ENCODE assay signal across 19 cellular contexts in genomic region chr14:101369194-101369915, GRCh38.
A peak's percentile ranks its signal among the peaks of the same experiment; 100 is the strongest.
DNase-seq lines count a peak whose midpoint lies in the region; ATAC-seq and TF ChIP-seq lines count a peak whose summit lies in the region.
"Had no signal": no experiment of that assay in that cellular context is flagged by ENCODE, and none has a peak within 500 bp of the region (broad histone marks: within the 10 kb centered on the region; RNA-seq: fewer than 3 reads in every experiment).

No MANE protein-coding gene starts in this region.

- no peak overlapping the region for H3K4me3 ChIP-seq in coronary artery
- H3K4me3 ChIP-seq in testis, result no peak overlapping the region
- H3K4me3 ChIP-seq: BLaER1, GM23248, Peyer's patch had no signal

- no peak overlapping the region for H3K27ac ChIP-seq in coronary artery
- H3K27ac ChIP-seq in testis, result peak overlapping the region in 1 of 2 donors; percentile 78
- H3K27ac ChIP-seq: BLaER1, GM23248, Peyer's patch had no signal

- peaks cover 8% of the 10 kb centered on the region for H3K27me3 Mint-ChIP-seq in nephron progenitor cell (ENCODE audit: low read depth, poor library complexity)

- TF ChIP-seq CTCF in coronary artery (IDR thresholded peaks at IDR 0.05) (no peak), nephron progenitor cell (IDR thresholded peaks at IDR 0.05) (no peak), testis (IDR thresholded peaks at IDR 0.05) (no peak)

- 64 to 69% methylated on average over 16 to 17 of the region's 17 CpGs for WGBS in testis, 2 donors

- intact Hi-C loops in testis (cut with DNase I; ENCODE audit: low total_unique reads), result loop anchor here (10.0 kb wide), 1 partner anchor 105 kb away; no protein-coding TSS in a partner anchor

- in situ Hi-C loops in G401 (cut with HindIII; ENCODE audit: low sequenced_read_pairs), result no loop called here

- no peaks in the 10 kb centered on the region for H3K36me3 ChIP-seq in testis (ENCODE audit: low read depth, missing control alignments)
- H3K36me3 ChIP-seq: BLaER1, Peyer's patch had no signal

- no peaks in the 10 kb centered on the region for H3K36me3 Mint-ChIP-seq in nephron progenitor cell (ENCODE audit: low read depth)
- H3K36me3 Mint-ChIP-seq: CD4-positive, alpha-beta memory T cell had no signal

- H3K9me3 ChIP-seq in testis, result no peaks in the 10 kb centered on the region
- H3K9me3 ChIP-seq: BLaER1, Peyer's patch had no signal

- peak overlapping the region; percentile 25 for H3K27ac Mint-ChIP-seq in nephron progenitor cell
- H3K27ac Mint-ChIP-seq: CD4-positive, alpha-beta memory T cell had no signal

- H3K4me1 Mint-ChIP-seq in nephron progenitor cell, result peaks cover 65% of the 10 kb centered on the region
- H3K4me1 Mint-ChIP-seq: CD4-positive, alpha-beta memory T cell had no signal

- TF ChIP-seq POLR2A in testis (IDR thresholded peaks at IDR 0.05), result no peak

- no peak for ATAC-seq in GM18498 (IDR thresholded peaks at IDR 0.05; ENCODE audit: unreplicated experiment)
- ATAC-seq: HCT116, HepG2 had no signal

- no peaks in the 10 kb centered on the region for H3K9me3 Mint-ChIP-seq in nephron progenitor cell

- H3K4me3 Mint-ChIP-seq in nephron progenitor cell, result no peak overlapping the region
- H3K4me3 Mint-ChIP-seq: CD4-positive, alpha-beta memory T cell had no signal

- no peaks in the 10 kb centered on the region for H3K27me3 ChIP-seq in testis
- H3K27me3 ChIP-seq: BLaER1, Peyer's patch had no signal

- peaks cover 27% of the 10 kb centered on the region for H3K4me1 ChIP-seq in testis
- H3K4me1 ChIP-seq: Peyer's patch had no signal

- peak; percentile 19 for DNase-seq in G401 (ENCODE audit: low spot score)
- DNase-seq in coronary artery (ENCODE audit: low spot score), result peak; percentile 64
- no peak for DNase-seq in nephron progenitor cell
- DNase-seq in testis, result peak; percentile 54
- no peak for DNase-seq in foreskin melanocyte
- no peak for DNase-seq in kidney glomerular epithelial cell (lab: John Stamatoyannopoulos, UW)
- DNase-seq: CD4-positive, alpha-beta memory T cell; DMS153; GF-D8; GM23248; KBM-7; NCI-H1105; NCI-H1694; NCI-H2081 treated with DMSO at 0.1 percent for 48 hours; Peyer's patch had no signal

Comparison
In these comparisons a context has a peak if more than half of its experiments do, and no peak if none do; other contexts are left out.
1. DNase-seq: peak in G401 (single experiment), coronary artery (single experiment) and testis (single experiment); none in nephron progenitor cell (single experiment), foreskin melanocyte (single experiment) and kidney glomerular epithelial cell (single experiment).